ENCODE assay signal across 30 cellular contexts in genomic region chr16:86965840-86966239, GRCh38.
"Had no signal": no experiment of that assay in that cellular context is flagged by ENCODE, and none has a peak within 500 bp of the region (broad histone marks: within the 10 kb centered on the region; RNA-seq: fewer than 3 reads in every experiment).

No MANE protein-coding gene starts in this region.

- FAIRE-seq: endothelial cell of umbilical vein had no signal

- DNase-seq: activated CD4-positive, alpha-beta memory T cell treated with anti-CD3 and anti-CD28 coated beads, Interleukin-2, amount 10 ng/mL, durations not matched to agents 7 days and 5 days; activated CD4-positive, alpha-beta T cell treated with anti-CD3 and anti-CD28 coated beads, Interleukin-2, amount 10 ng/mL, durations not matched to agents 24 days and 14 days; activated CD8-positive, alpha-beta memory T cell treated with anti-CD3 and anti-CD28 coated beads, Interleukin-2, amount 50 U/mL, for 48 hours; activated gamma-delta T cell; activated naive CD4-positive, alpha-beta T cell treated with anti-CD3 and anti-CD28 coated beads, Interleukin-2, amount 50 U/mL, for 16 hours; activated naive CD8-positive, alpha-beta T cell treated with anti-CD3 and anti-CD28 coated beads, Interleukin-2, amount 50 U/mL, for 24 hours; activated T-cell treated with anti-CD3 and anti-CD28 coated beads, Interleukin-2, amount 50 U/mL, for 24 hours; amygdala; caudate nucleus; cortex of kidney; effector memory CD8-positive, alpha-beta T cell; heart left ventricle; hypothalamus; immature natural killer cell; naive thymus-derived CD8-positive, alpha-beta T cell; ovary; right lobe of liver; stimulated activated CD4-positive, alpha-beta T cell treated with anti-CD3 and anti-CD28 coated beads, Interleukin-4, amount 100 ng/mL, for 24 hours; stimulated activated naive B cell treated with anti-CD40 and anti-IgM and Interleukin-4, amounts not matched to agents 10 μg/mL and 1 μg/mL and 100 μg/mL, for 72 hours; stomach; T-helper 9 cell; thyroid gland; upper lobe of left lung; WERI-Rb-1 had no signal

- H3K4me3 Mint-ChIP-seq: activated CD4-positive, alpha-beta memory T cell treated with anti-CD3 and anti-CD28 coated beads, Interleukin-2, amount 10 ng/mL, durations not matched to agents 7 days and 5 days; activated CD4-positive, alpha-beta T cell treated with anti-CD3 and anti-CD28 coated beads, Interleukin-2, amount 10 ng/mL, durations not matched to agents 24 days and 14 days; activated naive CD8-positive, alpha-beta T cell treated with anti-CD3 and anti-CD28 coated beads, Interleukin-2, amount 50 U/mL, for 24 hours; activated T-cell treated with anti-CD3 and anti-CD28 coated beads, Interleukin-2, amount 50 U/mL, for 24 hours; effector memory CD8-positive, alpha-beta T cell; immature natural killer cell; mesothelial cell of epicardium; naive thymus-derived CD8-positive, alpha-beta T cell; stimulated activated naive B cell treated with anti-CD40 and anti-IgM and Interleukin-4, amounts not matched to agents 10 μg/mL and 1 μg/mL and 100 μg/mL, for 72 hours; T-helper 1 cell treated with Interleukin-12 subunit alpha and Interleukin-12 subunit beta and Interleukin-4 antibody, amounts not matched to agents 30 μg/mL and 1 μg/mL, for 36 hours had no signal

- H3K27me3 Mint-ChIP-seq: activated CD4-positive, alpha-beta memory T cell treated with anti-CD3 and anti-CD28 coated beads, Interleukin-2, amount 10 ng/mL, durations not matched to agents 7 days and 5 days; activated CD4-positive, alpha-beta T cell treated with anti-CD3 and anti-CD28 coated beads, Interleukin-2, amount 10 ng/mL, durations not matched to agents 24 days and 14 days; activated T-cell treated with anti-CD3 and anti-CD28 coated beads, Interleukin-2, amount 50 U/mL, for 24 hours; stimulated activated naive B cell treated with anti-CD40 and anti-IgM and Interleukin-4, amounts not matched to agents 10 μg/mL and 1 μg/mL and 100 μg/mL, for 72 hours had no signal

- H3K9me3 ChIP-seq: neutrophil, ovary, right lobe of liver, stomach, thyroid gland, upper lobe of left lung had no signal

- H3K27ac ChIP-seq: heart left ventricle, neutrophil, ovary, right lobe of liver, stomach, thyroid gland, upper lobe of left lung, WERI-Rb-1 had no signal

- H3K36me3 Mint-ChIP-seq: immature natural killer cell; mesothelial cell of epicardium; naive thymus-derived CD8-positive, alpha-beta T cell; stimulated activated naive B cell treated with anti-CD40 and anti-IgM and Interleukin-4, amounts not matched to agents 10 μg/mL and 1 μg/mL and 100 μg/mL, for 72 hours had no signal

- H3K27me3 ChIP-seq: ovary, right lobe of liver, thyroid gland, upper lobe of left lung had no signal

- H3K36me3 ChIP-seq: heart left ventricle, neutrophil, ovary, right lobe of liver, stomach, thyroid gland, upper lobe of left lung, WERI-Rb-1 had no signal

- H3K27ac Mint-ChIP-seq: activated CD4-positive, alpha-beta memory T cell treated with anti-CD3 and anti-CD28 coated beads, Interleukin-2, amount 10 ng/mL, durations not matched to agents 7 days and 5 days; activated CD4-positive, alpha-beta T cell treated with anti-CD3 and anti-CD28 coated beads, Interleukin-2, amount 10 ng/mL, durations not matched to agents 24 days and 14 days; activated naive CD8-positive, alpha-beta T cell treated with anti-CD3 and anti-CD28 coated beads, Interleukin-2, amount 50 U/mL, for 24 hours; activated T-cell treated with anti-CD3 and anti-CD28 coated beads, Interleukin-2, amount 50 U/mL, for 24 hours; effector memory CD8-positive, alpha-beta T cell; immature natural killer cell; mesothelial cell of epicardium; naive thymus-derived CD8-positive, alpha-beta T cell; progenitor cell of endocrine pancreas; stimulated activated naive B cell treated with anti-CD40 and anti-IgM and Interleukin-4, amounts not matched to agents 10 μg/mL and 1 μg/mL and 100 μg/mL, for 72 hours; T-helper 1 cell treated with Interleukin-12 subunit alpha and Interleukin-12 subunit beta and Interleukin-4 antibody, amounts not matched to agents 30 μg/mL and 1 μg/mL, for 36 hours had no signal

- H3K9me3 Mint-ChIP-seq: activated CD4-positive, alpha-beta memory T cell treated with anti-CD3 and anti-CD28 coated beads, Interleukin-2, amount 10 ng/mL, durations not matched to agents 7 days and 5 days; activated CD4-positive, alpha-beta T cell treated with anti-CD3 and anti-CD28 coated beads, Interleukin-2, amount 10 ng/mL, durations not matched to agents 24 days and 14 days; activated naive CD8-positive, alpha-beta T cell treated with anti-CD3 and anti-CD28 coated beads, Interleukin-2, amount 50 U/mL, for 24 hours; activated T-cell treated with anti-CD3 and anti-CD28 coated beads, Interleukin-2, amount 50 U/mL, for 24 hours; effector memory CD8-positive, alpha-beta T cell; immature natural killer cell; mesothelial cell of epicardium; naive thymus-derived CD8-positive, alpha-beta T cell; T-helper 1 cell treated with Interleukin-12 subunit alpha and Interleukin-12 subunit beta and Interleukin-4 antibody, amounts not matched to agents 30 μg/mL and 1 μg/mL, for 36 hours had no signal

- H3K4me3 ChIP-seq: heart left ventricle, ovary, right lobe of liver, stomach, thyroid gland, upper lobe of left lung had no signal

- H3K4me1 Mint-ChIP-seq: activated CD4-positive, alpha-beta memory T cell treated with anti-CD3 and anti-CD28 coated beads, Interleukin-2, amount 10 ng/mL, durations not matched to agents 7 days and 5 days; activated CD4-positive, alpha-beta T cell treated with anti-CD3 and anti-CD28 coated beads, Interleukin-2, amount 10 ng/mL, durations not matched to agents 24 days and 14 days; activated naive CD8-positive, alpha-beta T cell treated with anti-CD3 and anti-CD28 coated beads, Interleukin-2, amount 50 U/mL, for 24 hours; immature natural killer cell; naive thymus-derived CD8-positive, alpha-beta T cell; stimulated activated naive B cell treated with anti-CD40 and anti-IgM and Interleukin-4, amounts not matched to agents 10 μg/mL and 1 μg/mL and 100 μg/mL, for 72 hours had no signal

- ATAC-seq: activated CD4-positive, CD25-positive, alpha-beta regulatory T cell treated with anti-CD3 and anti-CD28 coated beads, Interleukin-2, amount 50 U/mL, for 24 hours; activated naive CD8-positive, alpha-beta T cell treated with anti-CD3 and anti-CD28 coated beads, Interleukin-2, amount 50 U/mL, for 24 hours; effector memory CD8-positive, alpha-beta T cell; heart left ventricle; naive thymus-derived CD8-positive, alpha-beta T cell; right lobe of liver; stimulated activated naive B cell treated with anti-CD40 and anti-IgM and Interleukin-4, amounts not matched to agents 10 μg/mL and 1 μg/mL and 100 μg/mL, for 72 hours had no signal

- H3K4me1 ChIP-seq: right lobe of liver, stomach, thyroid gland, upper lobe of left lung had no signal
